In genomic region chr6:149316740-149317655, GRCh38 we compare ENCODE assay signal across 8 cellular contexts. TPM values are rescaled to one million over a fixed set of nuclear protein-coding genes. Genes with fewer than 3 reads are reported as not detected.
DNase-seq lines count a peak whose midpoint lies in the region; ATAC-seq and TF ChIP-seq lines count a peak whose summit lies in the region.

No MANE protein-coding gene starts in this region.

- H3K4me1 ChIP-seq in BE2C (no peaks in the 10 kb centered on the region; the same call in 1 of the 2 replicates), left lung (peaks cover 8 to 36% of the 10 kb centered on the region in 2 donors)

- peaks cover 8% of the 10 kb centered on the region for H3K9me3 Mint-ChIP-seq in activated CD4-positive, alpha-beta T cell treated with anti-CD3 and anti-CD28 coated beads, Interleukin-2, amount 10 ng/mL, durations not matched to agents 24 days and 14 days

- H3K27ac ChIP-seq in coronary artery (peak overlapping the region; percentile 98 to 99), left lung (peak overlapping the region; percentile 96 to 98)

- DNase-seq in BE2C: peak; percentile 93
- peak; percentile 65 for DNase-seq in NCI-H510A treated with DMSO at 0.1 percent for 48 hours (lab: John Stamatoyannopoulos, UW)
- peak; percentile 97 for DNase-seq in activated CD4-positive, alpha-beta T cell treated with anti-CD3 and anti-CD28 coated beads, Interleukin-2, amount 10 ng/mL, durations not matched to agents 24 days and 14 days
- DNase-seq in coronary artery (ENCODE audit: low spot score): peak; percentile 91
- peak; percentile 89 to 96 for DNase-seq in left lung
- DNase-seq in stimulated activated CD4-positive, alpha-beta T cell treated with anti-CD3 and anti-CD28 coated beads, Interleukin-2, amount 100 ng/mL, for 4 hours (ENCODE audit: low read depth): peak; percentile 85

- ATAC-seq in HG03378 (IDR thresholded peaks at IDR 0.05; ENCODE audit: unreplicated experiment) (peak; percentile 67), left lung (peak; percentile 89)

- peaks cover 35% of the 10 kb centered on the region for H3K4me1 Mint-ChIP-seq in activated CD4-positive, alpha-beta T cell treated with anti-CD3 and anti-CD28 coated beads, Interleukin-2, amount 10 ng/mL, durations not matched to agents 24 days and 14 days

- H3K4me3 Mint-ChIP-seq in activated CD4-positive, alpha-beta T cell treated with anti-CD3 and anti-CD28 coated beads, Interleukin-2, amount 10 ng/mL, durations not matched to agents 24 days and 14 days: peak overlapping the region; percentile 91

- peak overlapping the region; percentile 83 for H3K4me3 ChIP-seq in BE2C (ENCODE audit: low read depth, low read length)
- peak overlapping the region; percentile 97 for H3K4me3 ChIP-seq in coronary artery
- H3K4me3 ChIP-seq in left lung: peak overlapping the region; percentile 81 to 82

- peak overlapping the region; percentile 92 for H3K27ac Mint-ChIP-seq in activated CD4-positive, alpha-beta T cell treated with anti-CD3 and anti-CD28 coated beads, Interleukin-2, amount 10 ng/mL, durations not matched to agents 24 days and 14 days

- H3K9me3 ChIP-seq in BE2C (no peaks in the 10 kb centered on the region), left lung (no peaks in the 10 kb centered on the region)

- peak; percentile 70 for TF ChIP-seq POLR2A in GM19193 (IDR thresholded peaks at IDR 0.05; ENCODE audit: extremely low read depth, insufficient read depth, insufficient read length)

- H3K27me3 Mint-ChIP-seq in activated CD4-positive, alpha-beta T cell treated with anti-CD3 and anti-CD28 coated beads, Interleukin-2, amount 10 ng/mL, durations not matched to agents 24 days and 14 days: no peaks in the 10 kb centered on the region

- H3K27me3 ChIP-seq in BE2C: no peaks in the 10 kb centered on the region
- H3K27me3 ChIP-seq in left lung: no peaks in the 10 kb centered on the region

- intact Hi-C loops in activated CD4-positive, alpha-beta T cell treated with anti-CD3 and anti-CD28 coated beads, Interleukin-2, amount 10 ng/mL, durations not matched to agents 24 days and 14 days (cut with micrococcal nuclease): loop anchor here (1.0 to 5.0 kb wide), 3 partner anchors 180 to 222 kb away; no protein-coding TSS in a partner anchor
- intact Hi-C loops in left lung (cut with DNase I): loop anchor here in 1 of 2 donors (10.0 kb wide), 1 partner anchor 58 kb away; no protein-coding TSS in a partner anchor

- peaks cover 28% of the 10 kb centered on the region for H3K36me3 Mint-ChIP-seq in activated CD4-positive, alpha-beta T cell treated with anti-CD3 and anti-CD28 coated beads, Interleukin-2, amount 10 ng/mL, durations not matched to agents 24 days and 14 days (ENCODE audit: low read depth)

- H3K36me3 ChIP-seq in BE2C (no peaks in the 10 kb centered on the region; the same call in 1 of the 2 replicates), left lung (no peaks in the 10 kb centered on the region)

- TF ChIP-seq CTCF in BE2C (IDR thresholded peaks at IDR 0.05; ENCODE audit: low read depth, low read length) (no peak), coronary artery (IDR thresholded peaks at IDR 0.05) (no peak), left lung (IDR thresholded peaks at IDR 0.05) (no peak)

RNA-seq across cellular contexts. Expression of gene TAB2, which starts 0.5 kb away (rescaled TPM):
- polyA plus RNA-seq in BE2C (2012; ENCODE audit: insufficient read depth, insufficient read length, low read depth): 30.2 TPM
- 135 and 136 TPM in 2 replicates for total RNA-seq in activated CD4-positive, alpha-beta T cell treated with anti-CD3 and anti-CD28 coated beads, Interleukin-2, amount 10 ng/mL, durations not matched to agents 24 days and 14 days
- 10 to 100 TPM; 49.3 to 51.2 TPM for total RNA-seq in left lung

Comparison
In these comparisons a context has a peak if more than half of its experiments do, and no peak if none do; other contexts are left out.
1. Peak in every context shown above with its lines: DNase-seq, ATAC-seq, H3K4me3 ChIP-seq and H3K27ac ChIP-seq.